30 cellular contexts compared by ENCODE assay signal in genomic region chr19:5837768-5838364, GRCh38. TPM values are rescaled to one million over a fixed set of nuclear protein-coding genes. Genes with fewer than 3 reads are reported as not detected.
DNase-seq lines count a peak whose midpoint lies in the region; ATAC-seq, FAIRE-seq and TF ChIP-seq lines count a peak whose summit lies in the region.
"Had no signal": no experiment of that assay in that cellular context is flagged by ENCODE, and none has a peak within 500 bp of the region (broad histone marks: within the 10 kb centered on the region; RNA-seq: fewer than 3 reads in every experiment).

No MANE protein-coding gene starts in this region.

- BruUV-seq in Calu3 (replicated peaks; lab: Mats Ljungman, UMichigan): no TSS peak

- H3K27ac Mint-ChIP-seq in Calu3 (ENCODE audit: unreplicated experiment) (peak overlapping the region; percentile 7), nephron progenitor cell (peak overlapping the region; percentile 77), endodermal cell (no peak overlapping the region)
- H3K27ac Mint-ChIP-seq: activated CD4-positive, alpha-beta memory T cell treated with anti-CD3 and anti-CD28 coated beads for 36 hours had no signal

- H3K36me3 ChIP-seq in kidney (ENCODE audit: control insufficient read depth in 1 of 2, insufficient read depth in 2 of 2, low read length in 2 of 2) (peaks cover 0 to under 1% of the 10 kb centered on the region in 2 donors), endodermal cell (ENCODE audit: control insufficient read depth, insufficient read depth, low read length) (no peaks in the 10 kb centered on the region)
- H3K36me3 ChIP-seq: cardiac muscle cell had no signal

- H3K4me3 Mint-ChIP-seq in Calu3 (ENCODE audit: low read depth, unreplicated experiment): peak overlapping the region; percentile 13
- no peak overlapping the region for H3K4me3 Mint-ChIP-seq in nephron progenitor cell
- H3K4me3 Mint-ChIP-seq in endodermal cell: no peak overlapping the region
- H3K4me3 Mint-ChIP-seq: activated CD4-positive, alpha-beta memory T cell treated with anti-CD3 and anti-CD28 coated beads for 36 hours; CD8-positive, alpha-beta memory T cell had no signal

- no peaks in the 10 kb centered on the region for H3K4me1 ChIP-seq in kidney (ENCODE audit: control insufficient read depth in 1 of 2, insufficient read depth in 1 of 2, low read depth in 1 of 2, low read length in 2 of 2)
- H3K4me1 ChIP-seq in endodermal cell (ENCODE audit: control insufficient read depth, insufficient read depth, low read length): no peaks in the 10 kb centered on the region
- H3K4me1 ChIP-seq: psoas muscle had no signal

- DNase-seq in Calu3 (no peak), kidney (no peak), nephron progenitor cell (no peak), erythroblast (lab: John Stamatoyannopoulos, UW) (no peak), endodermal cell (no peak)
- DNase-seq: activated CD4-positive, CD25-positive, alpha-beta regulatory T cell; activated naive CD4-positive, alpha-beta T cell; activated T-cell treated with anti-CD3 and anti-CD28 coated beads for 4 hours; amygdala; CD8-positive, alpha-beta memory T cell; dermis blood vessel endothelial cell; DMS79; foreskin melanocyte; hippocampal formation; NCI-H1417 treated with DMSO at 0.1 percent for 48 hours; NCI-H510A treated with DMSO at 0.1 percent for 48 hours; psoas muscle; stimulated activated naive CD4-positive, alpha-beta T cell treated with Interleukin-2 at 50 U/mL for 16 hours; T1000 had no signal

- TF ChIP-seq CTCF in Calu3 (IDR thresholded peaks at IDR 0.05; ENCODE audit: unreplicated experiment): no peak
- TF ChIP-seq CTCF in kidney (IDR thresholded peaks at IDR 0.05; ENCODE audit: borderline replicate concordance, extremely low read depth, insufficient read depth): no peak
- no peak for TF ChIP-seq CTCF in nephron progenitor cell (IDR thresholded peaks at IDR 0.05)
- no peak for TF ChIP-seq CTCF in endodermal cell (conservative IDR thresholded peaks at IDR 0.05)

- H3K27me3 Mint-ChIP-seq in Calu3 (ENCODE audit: unreplicated experiment): no peaks in the 10 kb centered on the region
- H3K27me3 Mint-ChIP-seq in nephron progenitor cell (ENCODE audit: low read depth, poor library complexity): peaks cover 29% of the 10 kb centered on the region
- peaks cover 15% of the 10 kb centered on the region for H3K27me3 Mint-ChIP-seq in endodermal cell (ENCODE audit: insufficient read depth)

- CTCF ChIA-PET in Calu3 (lab: Charles Lee): no interaction called here

- H3K9ac ChIP-seq in kidney (ENCODE audit: low read length in 2 of 2): peak overlapping the region; percentile 49 to 90
- no peak overlapping the region for H3K9ac ChIP-seq in endodermal cell (ENCODE audit: extremely low read depth, low read length, poor library complexity, severe bottlenecking)

- no peaks in the 10 kb centered on the region for H3K9me3 ChIP-seq in kidney (ENCODE audit: control insufficient read depth in 1 of 2, low read length in 2 of 2)
- no peaks in the 10 kb centered on the region for H3K9me3 ChIP-seq in endodermal cell (ENCODE audit: control insufficient read depth, low read length)
- H3K9me3 ChIP-seq: psoas muscle had no signal

- no peak for FAIRE-seq in kidney (lab: Jason Lieb, UNC)
- FAIRE-seq: GM12878, islet of Langerhans had no signal

- H3K4me3 ChIP-seq in kidney (ENCODE audit: low read length in 2 of 2) (peak overlapping the region; percentile 80 to 84), endodermal cell (ENCODE audit: low read length) (no peak overlapping the region)
- H3K4me3 ChIP-seq: cardiac muscle cell, GM12878, psoas muscle, skin epidermis had no signal

- H3K4me1 Mint-ChIP-seq in Calu3 (ENCODE audit: low read depth, unreplicated experiment) (peaks cover 10% of the 10 kb centered on the region), nephron progenitor cell (peaks cover 20% of the 10 kb centered on the region), endodermal cell (no peaks in the 10 kb centered on the region)

- H3K36me3 Mint-ChIP-seq in Calu3 (ENCODE audit: insufficient read depth, unreplicated experiment): no peaks in the 10 kb centered on the region
- no peaks in the 10 kb centered on the region for H3K36me3 Mint-ChIP-seq in nephron progenitor cell (ENCODE audit: low read depth)
- no peaks in the 10 kb centered on the region for H3K36me3 Mint-ChIP-seq in endodermal cell (ENCODE audit: low read depth)
- H3K36me3 Mint-ChIP-seq: activated CD4-positive, alpha-beta memory T cell treated with anti-CD3 and anti-CD28 coated beads for 36 hours; CD8-positive, alpha-beta memory T cell had no signal

- intact Hi-C loops in Calu3 (cut with micrococcal nuclease; ENCODE audit: unreplicated experiment): no loop called here
- intact Hi-C loops in kidney (cut with DNase I): no loop called here

- no peak for ATAC-seq in HG03039 (IDR thresholded peaks at IDR 0.05; ENCODE audit: unreplicated experiment)
- ATAC-seq: GM12878, psoas muscle, SK-N-SH treated with all-trans-retinoic acid at 6 μM for 48 hours had no signal

- TF ChIP-seq POLR2A in erythroblast (IDR thresholded peaks at IDR 0.05; ENCODE audit: low read length): no peak

- H3K27ac ChIP-seq in kidney (ENCODE audit: low read depth in 2 of 2, low read length in 2 of 2): peak overlapping the region; percentile 89 to 90
- H3K27ac ChIP-seq in endodermal cell (ENCODE audit: low read depth, low read length): no peak overlapping the region
- H3K27ac ChIP-seq: cardiac muscle cell, psoas muscle, RWPE1, skin epidermis had no signal

- 93 to 98% methylated on average over 11 to 15 of the region's 16 CpGs for WGBS in endodermal cell (ENCODE audit: insufficient coverage in 1 of 2, insufficient read length in 1 of 2), 2 experiments

- no peaks in the 10 kb centered on the region for H3K9me3 Mint-ChIP-seq in Calu3 (ENCODE audit: low read depth, unreplicated experiment)
- no peaks in the 10 kb centered on the region for H3K9me3 Mint-ChIP-seq in nephron progenitor cell
- no peaks in the 10 kb centered on the region for H3K9me3 Mint-ChIP-seq in endodermal cell
- H3K9me3 Mint-ChIP-seq: activated CD4-positive, alpha-beta memory T cell treated with anti-CD3 and anti-CD28 coated beads for 36 hours; CD8-positive, alpha-beta memory T cell had no signal

- no peaks in the 10 kb centered on the region for H3K27me3 ChIP-seq in endodermal cell (ENCODE audit: control insufficient read depth, insufficient read depth, low read length, poor library complexity, severe bottlenecking)
- H3K27me3 ChIP-seq: cardiac muscle cell had no signal

RNA-seq across cellular contexts. Expression of gene FUT6, which starts 1.6 kb away (rescaled TPM):
- total RNA-seq in Calu3 (2022) (1.8 and 2.8 TPM in 2 replicates), kidney (13.0 TPM), endodermal cell (not detected)
- polyA plus RNA-seq in kidney (ENCODE audit: insufficient read depth, low read depth, low replicate concordance): 58.4 TPM
- not detected for polyA plus RNA-seq in endodermal cell (2013, experiment 1 of 2)
- polyA plus RNA-seq in endodermal cell (2013, experiment 2 of 2): not detected
- total RNA-seq: activated CD4-positive, alpha-beta memory T cell treated with anti-CD3 and anti-CD28 coated beads for 36 hours; cardiac muscle cell; CD8-positive, alpha-beta memory T cell; dermis blood vessel endothelial cell; GM12878; MCF 10A; psoas muscle had no signal
- polyA plus RNA-seq: cardiac muscle cell; CD8-positive, alpha-beta memory T cell; GM12878; neural cell had no signal

RNA-seq across cellular contexts. Expression of gene FUT3, which starts 13.4 kb away (rescaled TPM):
- total RNA-seq in Calu3 (2022) (15.6 and 18.6 TPM in 2 replicates), kidney (3.0 TPM), endodermal cell (1 to 10 TPM in 1 of 2 donors, not detected in 1; 1.3 TPM)
- polyA plus RNA-seq in kidney (ENCODE audit: insufficient read depth, low read depth, low replicate concordance): 6.5 TPM
- polyA plus RNA-seq in endodermal cell (2013, experiment 1 of 2): 0.78 TPM
- 0.46 TPM for polyA plus RNA-seq in endodermal cell (2013, experiment 2 of 2)
- total RNA-seq: activated CD4-positive, alpha-beta memory T cell treated with anti-CD3 and anti-CD28 coated beads for 36 hours; CD8-positive, alpha-beta memory T cell; dermis blood vessel endothelial cell had no signal
- polyA plus RNA-seq: cardiac muscle cell; CD8-positive, alpha-beta memory T cell had no signal

RNA-seq across cellular contexts. Expression of gene FUT5, which starts 32.5 kb away (rescaled TPM):
- total RNA-seq in Calu3 (2022) (not detected in 2 replicates), kidney (0.22 TPM), endodermal cell (1 to 10 TPM in 1 of 2 donors, not detected in 1; 1.3 TPM)
- not detected for polyA plus RNA-seq in kidney (ENCODE audit: insufficient read depth, low read depth, low replicate concordance)
- not detected for polyA plus RNA-seq in endodermal cell (2013, experiment 1 of 2)
- polyA plus RNA-seq in endodermal cell (2013, experiment 2 of 2): not detected
- total RNA-seq: CD8-positive, alpha-beta memory T cell; dermis blood vessel endothelial cell; GM12878; MCF 10A; psoas muscle had no signal
- polyA plus RNA-seq: cardiac muscle cell; CD8-positive, alpha-beta memory T cell; GM12878; neural cell; psoas muscle; thymus had no signal

RNA-seq across cellular contexts. Expression of gene NRTN, which starts 33.0 kb away (rescaled TPM):
- total RNA-seq in Calu3 (2022) (3.9 and 5.4 TPM in 2 replicates), kidney (3.5 TPM), endodermal cell (1 to 10 TPM; 5.8 to 6.4 TPM)
- 5.8 TPM for polyA plus RNA-seq in kidney (ENCODE audit: insufficient read depth, low read depth, low replicate concordance)
- polyA plus RNA-seq in endodermal cell (2013, experiment 1 of 2): 6.4 TPM
- 7.2 TPM for polyA plus RNA-seq in endodermal cell (2013, experiment 2 of 2)
- total RNA-seq: GM12878, psoas muscle had no signal
- polyA plus RNA-seq: GM12878, psoas muscle had no signal

RNA-seq across cellular contexts. Expression of gene DUS3L, which starts 46.9 kb away (rescaled TPM):
- total RNA-seq in Calu3 (2022): 33.2 and 35.5 TPM in 2 replicates
- 37.6 TPM for total RNA-seq in kidney
- polyA plus RNA-seq in kidney (ENCODE audit: insufficient read depth, low read depth, low replicate concordance): 18.1 TPM
- 10 to 100 TPM; 19.6 to 36.8 TPM for total RNA-seq in endodermal cell
- polyA plus RNA-seq in endodermal cell (2013, experiment 1 of 2): 25.8 TPM
- 20.2 TPM for polyA plus RNA-seq in endodermal cell (2013, experiment 2 of 2)
